Comparison of ENCODE assay signal across 17 cellular contexts in genomic region chr12:39161686-39162085, GRCh38.
DNase-seq lines count a peak whose midpoint lies in the region; ATAC-seq and TF ChIP-seq lines count a peak whose summit lies in the region.
"Had no signal": no experiment of that assay in that cellular context is flagged by ENCODE, and none has a peak within 500 bp of the region (broad histone marks: within the 10 kb centered on the region; RNA-seq: fewer than 3 reads in every experiment).

No MANE protein-coding gene starts in this region.

- no peaks in the 10 kb centered on the region for H3K27me3 ChIP-seq in body of pancreas
- H3K27me3 ChIP-seq in smooth muscle cell (ENCODE audit: low read depth), result no peaks in the 10 kb centered on the region
- H3K27me3 ChIP-seq: BLaER1 had no signal

- H3K9me3 ChIP-seq in body of pancreas (no peaks in the 10 kb centered on the region), smooth muscle cell (replicated peaks; ENCODE audit: low read depth) (no peaks in the 10 kb centered on the region)
- H3K9me3 ChIP-seq: A549, BLaER1 had no signal

- no peaks in the 10 kb centered on the region for H3K79me2 ChIP-seq in smooth muscle cell (ENCODE audit: low read depth)

- DNase-seq in DMS53 (lab: John Stamatoyannopoulos, UW), result peak; percentile 20
- DNase-seq in DMS53 treated with DMSO at 0.1 percent for 48 hours (lab: John Stamatoyannopoulos, UW; ENCODE audit: unreplicated experiment), result no peak
- no peak for DNase-seq in body of pancreas
- peak; percentile 3 for DNase-seq in left kidney (ENCODE audit: low read depth, low spot score)
- DNase-seq in smooth muscle cell (lab: John Stamatoyannopoulos, UW; ENCODE audit: unreplicated experiment), result no peak
- no peak for DNase-seq in SW480 (ENCODE audit: low spot score)
- no peak for DNase-seq in activated CD4-positive, alpha-beta T cell treated with anti-CD3 and anti-CD28 coated beads, Interleukin-2, amount 50 U/mL, for 1 hour
- DNase-seq: Calu3; CD4-positive, alpha-beta memory T cell; GOT3; H7; HFFc6 had no signal

- H3K4me3 ChIP-seq in body of pancreas, result no peak overlapping the region
- H3K4me3 ChIP-seq in smooth muscle cell, result no peak overlapping the region
- H3K4me3 ChIP-seq: A549, BLaER1 had no signal

- TF ChIP-seq POLR2A in body of pancreas (IDR thresholded peaks at IDR 0.05), result no peak

- TF ChIP-seq CTCF in body of pancreas (IDR thresholded peaks at IDR 0.05), result no peak
- no peak for TF ChIP-seq CTCF in smooth muscle cell (IDR thresholded peaks at IDR 0.05; ENCODE audit: borderline replicate concordance, insufficient read depth, poor library complexity, severe bottlenecking)

- peak; percentile 15 for ATAC-seq in body of pancreas
- no peak for ATAC-seq in GM19463 (IDR thresholded peaks at IDR 0.05; ENCODE audit: unreplicated experiment)
- ATAC-seq: A549, HCT116 had no signal

- H2AFZ ChIP-seq in smooth muscle cell (ENCODE audit: low read depth), result peak overlapping the region; percentile 10

- H3K4me1 ChIP-seq in body of pancreas (no peaks in the 10 kb centered on the region), smooth muscle cell (ENCODE audit: low read depth) (no peaks in the 10 kb centered on the region)
- H3K4me1 ChIP-seq: A549, BLaER1 had no signal

- no peak overlapping the region for H3K9ac ChIP-seq in smooth muscle cell (ENCODE audit: low read depth)
- H3K9ac ChIP-seq: BLaER1 had no signal

- no peaks in the 10 kb centered on the region for H4K20me1 ChIP-seq in smooth muscle cell (ENCODE audit: low read depth)
- H4K20me1 ChIP-seq: BLaER1 had no signal

- no peaks in the 10 kb centered on the region for H3F3A ChIP-seq in smooth muscle cell (ENCODE audit: low read depth)

- intact Hi-C loops in body of pancreas (cut with DNase I), result no loop called here

- H3K4me2 ChIP-seq in smooth muscle cell, result no peak overlapping the region
- H3K4me2 ChIP-seq: A549, BLaER1 had no signal

- H3K27ac ChIP-seq in body of pancreas (no peak overlapping the region), smooth muscle cell (ENCODE audit: low read depth) (peak overlapping the region; percentile 32)
- H3K27ac ChIP-seq: 22Rv1, A549, BLaER1 had no signal

- 21 to 29% methylated on average over 2 of the region's 2 CpGs for WGBS in body of pancreas, 2 donors
- WGBS in smooth muscle cell (ENCODE audit: low lambda C conversion rate), result 58% methylated on average over 2 of the region's 2 CpGs

- H3K36me3 ChIP-seq in body of pancreas (replicated peaks in 1 of 2; ENCODE audit: insufficient read depth in 1 of 2, low read depth in 2 of 2) (no peaks in the 10 kb centered on the region), smooth muscle cell (ENCODE audit: low read depth) (no peaks in the 10 kb centered on the region)
- H3K36me3 ChIP-seq: BLaER1 had no signal

Comparison
In these comparisons a context has a peak if more than half of its experiments do, and no peak if none do; other contexts are left out.
1. DNase-seq: peak in DMS53 (single experiment) and left kidney (single experiment); none in DMS53 treated with DMSO at 0.1 percent for 48 hours (single experiment), body of pancreas (0 of 4), smooth muscle cell (single experiment), SW480 (single experiment) and activated CD4-positive, alpha-beta T cell treated with anti-CD3 and anti-CD28 coated beads, Interleukin-2, amount 50 U/mL, for 1 hour (single experiment).